In genomic region chr15:51335087-51335486, GRCh38 we compare ENCODE assay signal across 27 cellular contexts.
A peak's percentile ranks its signal among the peaks of the same experiment; 100 is the strongest.
DNase-seq lines count a peak whose midpoint lies in the region; ATAC-seq, FAIRE-seq and TF ChIP-seq lines count a peak whose summit lies in the region.
"Had no signal": no experiment of that assay in that cellular context is flagged by ENCODE, and none has a peak within 500 bp of the region (broad histone marks: within the 10 kb centered on the region; RNA-seq: fewer than 3 reads in every experiment).

No MANE protein-coding gene starts in this region.

- H3K27ac ChIP-seq in OCI-LY3 (ENCODE audit: low read length): peak overlapping the region; percentile 83
- H3K27ac ChIP-seq: upper lobe of right lung had no signal

- peak overlapping the region; percentile 37; the same call in 1 of the 2 replicates for H2AFZ ChIP-seq in OCI-LY3 (ENCODE audit: low read depth, low read length)

- H3K36me3 ChIP-seq in OCI-LY3 (replicated peaks; ENCODE audit: low read depth, low read length): peaks cover 11% of the 10 kb centered on the region
- H3K36me3 ChIP-seq: upper lobe of right lung had no signal

- no peaks in the 10 kb centered on the region for H3K79me2 ChIP-seq in OCI-LY3 (ENCODE audit: low read length)

- ATAC-seq in GM18868 (IDR thresholded peaks at IDR 0.05; ENCODE audit: unreplicated experiment) (peak; percentile 33), HG02852 (IDR thresholded peaks at IDR 0.05; ENCODE audit: unreplicated experiment) (peak; percentile 12), GM21423 (IDR thresholded peaks at IDR 0.05; ENCODE audit: unreplicated experiment) (no peak), GM19023 (IDR thresholded peaks at IDR 0.05; ENCODE audit: unreplicated experiment) (no peak)
- peak; percentile 52 for ATAC-seq in stimulated activated memory B cell treated with anti-CD40 and anti-IgM and Interleukin-4, amounts not matched to agents 10 μg/mL and 1 μg/mL and 100 μg/mL, for 72 hours
- ATAC-seq: activated CD8-positive, alpha-beta T cell treated with anti-CD3 and anti-CD28 coated beads for 36 hours; HCT116; Panc1; SK-N-SH treated with all-trans-retinoic acid at 6 μM for 48 hours; upper lobe of right lung had no signal

- no peaks in the 10 kb centered on the region for H3K27me3 ChIP-seq in OCI-LY3 (ENCODE audit: low read depth, low read length)
- H3K27me3 ChIP-seq: upper lobe of right lung had no signal

- peaks cover 64% of the 10 kb centered on the region for H3K4me1 ChIP-seq in OCI-LY3 (ENCODE audit: low read length)

- no peak for TF ChIP-seq CTCF in OCI-LY3 (IDR thresholded peaks at IDR 0.05; ENCODE audit: low read depth, low read length)

- DNase-seq in HTR-8/SVneo (ENCODE audit: insufficient read length, low spot score): no peak
- no peak for DNase-seq in LoVo (ENCODE audit: low spot score)
- DNase-seq: activated CD8-positive, alpha-beta T cell treated with anti-CD3 and anti-CD28 coated beads for 36 hours; activated naive CD4-positive, alpha-beta T cell treated with anti-CD3 and anti-CD28 coated beads, Interleukin-2, amount 10 ng/mL, durations not matched to agents 7 days and 5 days; CD4-positive, alpha-beta memory T cell; Karpas-422; NCI-H1436; NCI-H2081; NCI-H345; NCI-H69; Right ventricle myocardium superior; stimulated activated CD4-positive, alpha-beta T cell treated with anti-CD3 and anti-CD28 coated beads, Interleukin-4, amount 100 ng/mL, for 1 hour; T-helper 2 cell; upper lobe of right lung had no signal

- no peak for FAIRE-seq in HTR-8/SVneo (lab: Jason Lieb, UNC)
- FAIRE-seq: frontal cortex had no signal

- H4K20me1 ChIP-seq in OCI-LY3 (ENCODE audit: insufficient read depth, low read length): no peaks in the 10 kb centered on the region

- H3K27ac Mint-ChIP-seq in stimulated activated memory B cell treated with anti-CD40 and anti-IgM and Interleukin-4, amounts not matched to agents 10 μg/mL and 1 μg/mL and 100 μg/mL, for 72 hours: peak overlapping the region; percentile 29
- H3K27ac Mint-ChIP-seq: activated CD8-positive, alpha-beta T cell treated with anti-CD3 and anti-CD28 coated beads for 36 hours; activated naive CD4-positive, alpha-beta T cell treated with anti-CD3 and anti-CD28 coated beads, Interleukin-2, amount 10 ng/mL, durations not matched to agents 7 days and 5 days; activated T-helper 17 cell treated with anti-CD3 and anti-CD28 coated beads, Interleukin-2, amount 50 U/mL, for 72 hours; CD4-positive, alpha-beta memory T cell; nephron had no signal

- H3K4me3 Mint-ChIP-seq in stimulated activated memory B cell treated with anti-CD40 and anti-IgM and Interleukin-4, amounts not matched to agents 10 μg/mL and 1 μg/mL and 100 μg/mL, for 72 hours: no peak overlapping the region
- H3K4me3 Mint-ChIP-seq: activated CD8-positive, alpha-beta T cell treated with anti-CD3 and anti-CD28 coated beads for 36 hours; activated naive CD4-positive, alpha-beta T cell treated with anti-CD3 and anti-CD28 coated beads, Interleukin-2, amount 10 ng/mL, durations not matched to agents 7 days and 5 days; activated T-helper 17 cell treated with anti-CD3 and anti-CD28 coated beads, Interleukin-2, amount 50 U/mL, for 72 hours; CD4-positive, alpha-beta memory T cell; nephron had no signal

- peak overlapping the region; percentile 50 for H3K4me3 ChIP-seq in OCI-LY3 (ENCODE audit: low read length)
- H3K4me3 ChIP-seq: mucosa of descending colon, upper lobe of right lung had no signal

- H3K4me1 Mint-ChIP-seq in stimulated activated memory B cell treated with anti-CD40 and anti-IgM and Interleukin-4, amounts not matched to agents 10 μg/mL and 1 μg/mL and 100 μg/mL, for 72 hours: peaks cover 15% of the 10 kb centered on the region
- H3K4me1 Mint-ChIP-seq: activated naive CD4-positive, alpha-beta T cell treated with anti-CD3 and anti-CD28 coated beads, Interleukin-2, amount 10 ng/mL, durations not matched to agents 7 days and 5 days; activated T-helper 17 cell treated with anti-CD3 and anti-CD28 coated beads, Interleukin-2, amount 50 U/mL, for 72 hours; CD4-positive, alpha-beta memory T cell had no signal

- H3K27me3 Mint-ChIP-seq in stimulated activated memory B cell treated with anti-CD40 and anti-IgM and Interleukin-4, amounts not matched to agents 10 μg/mL and 1 μg/mL and 100 μg/mL, for 72 hours: peaks cover 8% of the 10 kb centered on the region

- H3K9me3 Mint-ChIP-seq in stimulated activated memory B cell treated with anti-CD40 and anti-IgM and Interleukin-4, amounts not matched to agents 10 μg/mL and 1 μg/mL and 100 μg/mL, for 72 hours: no peaks in the 10 kb centered on the region
- H3K9me3 Mint-ChIP-seq: activated CD8-positive, alpha-beta T cell treated with anti-CD3 and anti-CD28 coated beads for 36 hours; activated naive CD4-positive, alpha-beta T cell treated with anti-CD3 and anti-CD28 coated beads, Interleukin-2, amount 10 ng/mL, durations not matched to agents 7 days and 5 days; nephron had no signal

- no peaks in the 10 kb centered on the region for H3K36me3 Mint-ChIP-seq in stimulated activated memory B cell treated with anti-CD40 and anti-IgM and Interleukin-4, amounts not matched to agents 10 μg/mL and 1 μg/mL and 100 μg/mL, for 72 hours
- H3K36me3 Mint-ChIP-seq: activated naive CD4-positive, alpha-beta T cell treated with anti-CD3 and anti-CD28 coated beads, Interleukin-2, amount 10 ng/mL, durations not matched to agents 7 days and 5 days; CD4-positive, alpha-beta memory T cell had no signal

- peak overlapping the region; percentile 86 for H3K4me2 ChIP-seq in OCI-LY3 (ENCODE audit: low read length)

- H3K9me3 ChIP-seq in OCI-LY3 (ENCODE audit: insufficient read depth, low read length): peaks cover 13% of the 10 kb centered on the region; the same call in 1 of the 2 replicates
- H3K9me3 ChIP-seq: mucosa of descending colon, upper lobe of right lung had no signal

- H3K9ac ChIP-seq in OCI-LY3 (ENCODE audit: low read length): peak overlapping the region; percentile 40; the same call in 1 of the 2 replicates

Comparison
In these comparisons a context has a peak if more than half of its experiments do, and no peak if none do; other contexts are left out.
1. ATAC-seq: peak in GM18868 (single experiment), HG02852 (single experiment) and stimulated activated memory B cell treated with anti-CD40 and anti-IgM and Interleukin-4, amounts not matched to agents 10 μg/mL and 1 μg/mL and 100 μg/mL, for 72 hours (single experiment); none in GM21423 (single experiment) and GM19023 (single experiment).